14 cellular contexts compared by ENCODE assay signal in genomic region chr2:144376475-144376874, GRCh38.
"Had no signal": no experiment of that assay in that cellular context is flagged by ENCODE, and none has a peak within 500 bp of the region (broad histone marks: within the 10 kb centered on the region; RNA-seq: fewer than 3 reads in every experiment).

No MANE protein-coding gene starts in this region.

- H3K27ac Mint-ChIP-seq: activated CD8-positive, alpha-beta memory T cell treated with anti-CD3 and anti-CD28 coated beads, Interleukin-2, amount 10 ng/mL, durations not matched to agents 7 days and 5 days; neural progenitor cell had no signal

- DNase-seq: activated CD4-positive, alpha-beta T cell treated with anti-CD3 and anti-CD28 coated beads, Interleukin-2, amount 50 U/mL, for 48 hours; activated CD8-positive, alpha-beta memory T cell treated with anti-CD3 and anti-CD28 coated beads, Interleukin-2, amount 10 ng/mL, durations not matched to agents 7 days and 5 days; activated naive CD4-positive, alpha-beta T cell treated with anti-CD3 and anti-CD28 coated beads, Interleukin-2, amount 50 U/mL, for 16 hours; activated T-cell treated with anti-CD3 and anti-CD28 coated beads, Interleukin-2, amount 50 U/mL, for 1 hour; colonic mucosa; ovary; right lobe of liver; spleen; stimulated activated CD4-positive, alpha-beta T cell treated with anti-CD3 and anti-CD28 coated beads, Interleukin-1b, Interleukin-23, amount 100 ng/mL, for 48 hours; tibial artery; WERI-Rb-1 had no signal

- H3K27me3 Mint-ChIP-seq: activated CD8-positive, alpha-beta memory T cell treated with anti-CD3 and anti-CD28 coated beads, Interleukin-2, amount 10 ng/mL, durations not matched to agents 7 days and 5 days had no signal

- H3K36me3 Mint-ChIP-seq: neural progenitor cell had no signal

- H3K4me3 Mint-ChIP-seq: activated CD8-positive, alpha-beta memory T cell treated with anti-CD3 and anti-CD28 coated beads, Interleukin-2, amount 10 ng/mL, durations not matched to agents 7 days and 5 days; neural progenitor cell had no signal

- ATAC-seq: activated CD8-positive, alpha-beta memory T cell treated with anti-CD3 and anti-CD28 coated beads, Interleukin-2, amount 10 ng/mL, durations not matched to agents 7 days and 5 days; esophagus mucosa; left lobe of liver had no signal

- H3K9me3 Mint-ChIP-seq: neural progenitor cell had no signal
